Comparison of ENCODE assay signal across 29 cellular contexts in the genomic region with DNA sequence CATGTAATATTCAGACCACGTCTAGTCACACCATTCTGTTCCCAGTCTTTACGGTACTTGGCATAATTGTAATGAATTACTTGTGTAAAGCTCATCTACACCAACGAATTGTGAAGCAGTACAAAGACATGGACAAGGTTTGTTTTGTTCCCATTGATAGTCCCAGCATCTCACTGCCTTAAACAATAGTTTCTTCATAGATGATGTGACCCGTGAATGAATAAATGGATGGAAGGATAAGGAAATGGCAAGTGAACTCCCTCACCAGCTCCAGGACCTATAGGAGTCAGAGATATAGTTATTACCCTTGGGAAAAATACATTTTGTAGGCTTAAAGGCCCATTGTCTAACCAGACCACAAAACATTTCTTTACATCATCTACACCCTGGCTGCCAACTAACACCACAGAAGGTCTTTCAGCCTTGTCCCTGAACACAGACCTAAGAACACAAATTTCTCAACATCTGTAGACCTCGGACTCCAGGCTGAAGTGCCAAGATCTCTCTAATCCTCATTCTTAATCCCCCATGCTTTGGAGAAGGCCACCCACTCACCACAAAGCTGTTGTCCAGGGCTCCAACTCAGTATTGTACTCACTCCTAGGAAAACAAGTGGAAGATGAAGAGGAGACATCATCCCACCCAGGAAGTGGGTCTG.
"Had no signal": no experiment of that assay in that cellular context is flagged by ENCODE, and none has a peak within 500 bp of the region (broad histone marks: within the 10 kb centered on the region; RNA-seq: fewer than 3 reads in every experiment).

No MANE protein-coding gene starts in this region.

- H3K36me3 ChIP-seq: heart right ventricle, ovary, sigmoid colon, thoracic aorta, vagina had no signal

- H3K4me3 ChIP-seq: coronary artery, heart right ventricle, lung, ovary, psoas muscle, sigmoid colon, smooth muscle cell, thoracic aorta, vagina had no signal

- H3K4me2 ChIP-seq: smooth muscle cell had no signal

- H3K4me3 Mint-ChIP-seq: activated B cell treated with CpG ODN at 0.5 μM for 24 hours; activated CD4-positive, alpha-beta T cell treated with anti-CD3 and anti-CD28 coated beads for 36 hours; activated naive CD8-positive, alpha-beta T cell treated with anti-CD3 and anti-CD28 coated beads for 36 hours; activated T-cell treated with anti-CD3 and anti-CD28 coated beads, Interleukin-2, amount 50 U/mL, for 4 hours; endodermal cell; mesothelial cell of epicardium; naive thymus-derived CD8-positive, alpha-beta T cell; stimulated activated memory B cell treated with anti-CD40 and anti-IgM and Interleukin-4, amounts not matched to agents 10 μg/mL and 1 μg/mL and 100 μg/mL, for 72 hours; T-helper 1 cell treated with Interleukin-12 subunit alpha and Interleukin-12 subunit beta and Interleukin-4 antibody, amounts not matched to agents 30 μg/mL and 1 μg/mL, for 36 hours; type B pancreatic cell had no signal

- H3K4me1 Mint-ChIP-seq: activated B cell treated with CpG ODN at 0.5 μM for 24 hours; activated CD4-positive, alpha-beta T cell treated with anti-CD3 and anti-CD28 coated beads for 36 hours; activated naive CD8-positive, alpha-beta T cell treated with anti-CD3 and anti-CD28 coated beads for 36 hours; mesothelial cell of epicardium; naive thymus-derived CD8-positive, alpha-beta T cell; stimulated activated memory B cell treated with anti-CD40 and anti-IgM and Interleukin-4, amounts not matched to agents 10 μg/mL and 1 μg/mL and 100 μg/mL, for 72 hours had no signal

- H3K9me3 Mint-ChIP-seq: activated B cell treated with CpG ODN at 0.5 μM for 24 hours; activated naive CD8-positive, alpha-beta T cell treated with anti-CD3 and anti-CD28 coated beads for 36 hours; activated T-cell treated with anti-CD3 and anti-CD28 coated beads, Interleukin-2, amount 50 U/mL, for 4 hours; activated T-helper 2 cell treated with anti-CD3 and anti-CD28 coated beads, Interferon-gamma antibody, Interleukin-2, Interleukin-4, amounts not matched to agents 10 μg/mL and 5 μg/mL and 100 μg/mL, durations not matched to agents 14 hours and 24 hours and 36 hours; endodermal cell; mesothelial cell of epicardium; naive thymus-derived CD8-positive, alpha-beta T cell; stimulated activated memory B cell treated with anti-CD40 and anti-IgM and Interleukin-4, amounts not matched to agents 10 μg/mL and 1 μg/mL and 100 μg/mL, for 72 hours; T-helper 1 cell treated with Interleukin-12 subunit alpha and Interleukin-12 subunit beta and Interleukin-4 antibody, amounts not matched to agents 30 μg/mL and 1 μg/mL, for 36 hours had no signal

- H3K4me1 ChIP-seq: sigmoid colon, vagina had no signal

- FAIRE-seq: bronchial epithelial cell, keratinocyte had no signal

- ATAC-seq: activated CD4-positive, alpha-beta T cell treated with anti-CD3 and anti-CD28 coated beads for 36 hours; activated T-cell treated with anti-CD3 and anti-CD28 coated beads, Interleukin-2, amount 50 U/mL, for 4 hours; left colon; naive thymus-derived CD8-positive, alpha-beta T cell; psoas muscle; stimulated activated memory B cell treated with anti-CD40 and anti-IgM and Interleukin-4, amounts not matched to agents 10 μg/mL and 1 μg/mL and 100 μg/mL, for 72 hours had no signal

- H3K27me3 ChIP-seq: ovary, sigmoid colon, vagina had no signal

- H3K36me3 Mint-ChIP-seq: activated naive CD8-positive, alpha-beta T cell treated with anti-CD3 and anti-CD28 coated beads for 36 hours; mesothelial cell of epicardium; naive thymus-derived CD8-positive, alpha-beta T cell; stimulated activated memory B cell treated with anti-CD40 and anti-IgM and Interleukin-4, amounts not matched to agents 10 μg/mL and 1 μg/mL and 100 μg/mL, for 72 hours; type B pancreatic cell had no signal

- H3K27ac Mint-ChIP-seq: activated B cell treated with CpG ODN at 0.5 μM for 24 hours; activated CD4-positive, alpha-beta T cell treated with anti-CD3 and anti-CD28 coated beads for 36 hours; activated naive CD8-positive, alpha-beta T cell treated with anti-CD3 and anti-CD28 coated beads for 36 hours; activated T-helper 2 cell treated with anti-CD3 and anti-CD28 coated beads, Interferon-gamma antibody, Interleukin-2, Interleukin-4, amounts not matched to agents 10 μg/mL and 5 μg/mL and 100 μg/mL, durations not matched to agents 14 hours and 24 hours and 36 hours; endodermal cell; mesothelial cell of epicardium; naive thymus-derived CD8-positive, alpha-beta T cell; stimulated activated memory B cell treated with anti-CD40 and anti-IgM and Interleukin-4, amounts not matched to agents 10 μg/mL and 1 μg/mL and 100 μg/mL, for 72 hours; T-helper 1 cell treated with Interleukin-12 subunit alpha and Interleukin-12 subunit beta and Interleukin-4 antibody, amounts not matched to agents 30 μg/mL and 1 μg/mL, for 36 hours; type B pancreatic cell had no signal

- DNase-seq: activated B cell treated with CpG ODN at 0.5 μM for 24 hours; activated CD4-positive, alpha-beta T cell treated with anti-CD3 and anti-CD28 coated beads for 36 hours; activated CD4-positive, alpha-beta T cell treated with anti-CD3 and anti-CD28 coated beads, Interleukin-2, amount 50 U/mL, for 4 hours; activated CD8-positive, alpha-beta memory T cell treated with anti-CD3 and anti-CD28 coated beads, Interleukin-2, amount 50 U/mL, for 48 hours; activated naive CD4-positive, alpha-beta T cell treated with Interleukin-2 at 50 U/mL for 16 hours; activated naive CD8-positive, alpha-beta T cell treated with anti-CD3 and anti-CD28 coated beads for 36 hours; activated T-cell treated with anti-CD3 and anti-CD28 coated beads, Interleukin-2, amount 50 U/mL, for 4 hours; cerebellar nuclear complex; endodermal cell; heart right ventricle; left colon; naive thymus-derived CD8-positive, alpha-beta T cell; ovary; psoas muscle; sigmoid colon; stimulated activated CD4-positive, alpha-beta T cell treated with anti-CD3 and anti-CD28 coated beads, Interleukin-15, amount 100 ng/mL, for 24 hours; T1000 had no signal

- H3K27ac ChIP-seq: coronary artery, heart right ventricle, ovary, psoas muscle, sigmoid colon, thoracic aorta, vagina had no signal

- H3K9me3 ChIP-seq: heart right ventricle, ovary, psoas muscle, sigmoid colon, thoracic aorta, vagina had no signal
